Comparison of ENCODE assay signal across 1 cellular context in the genomic region with DNA sequence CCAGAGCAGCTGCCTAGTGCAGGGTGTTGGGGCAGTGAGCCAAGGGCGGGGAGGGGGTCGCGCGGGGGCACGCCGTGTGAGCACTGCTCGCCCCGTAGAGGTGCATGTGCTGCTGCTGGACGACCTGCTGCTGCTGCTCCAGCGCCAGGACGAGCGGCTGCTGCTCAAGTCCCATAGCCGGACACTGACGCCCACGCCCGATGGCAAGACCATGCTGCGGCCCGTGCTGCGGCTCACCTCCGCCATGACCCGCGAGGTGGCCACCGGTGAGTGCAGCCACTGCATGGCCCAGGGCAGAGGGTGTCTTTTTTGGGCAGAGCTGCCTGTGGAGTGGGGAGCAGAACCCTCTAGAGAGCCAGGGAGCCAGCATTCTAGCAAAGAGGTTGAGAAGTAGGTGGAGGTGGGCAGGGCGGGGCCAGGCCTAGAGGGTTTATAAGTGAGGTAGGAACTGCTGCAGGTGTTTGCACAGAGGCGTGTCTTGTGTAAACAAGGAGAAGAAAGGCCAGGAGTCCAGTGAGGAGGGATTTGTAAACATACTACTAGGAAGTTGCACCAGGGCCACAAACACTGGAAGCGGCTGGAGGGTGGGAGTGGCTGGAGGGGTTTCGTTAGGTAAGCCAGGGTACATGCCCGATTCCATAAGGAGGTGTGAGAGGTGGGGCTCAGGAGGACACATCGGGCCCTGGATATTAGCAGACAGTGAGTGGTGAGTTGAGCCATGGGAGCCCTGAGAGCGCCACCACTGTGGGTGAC.
TF ChIP-seq lines count a peak whose summit lies in the region.

No MANE protein-coding gene starts in this region.

TF ChIP-seq in HCT116, 20 proteins besides CTCF, POLR2A, EP300 and RAD21:
- TF ChIP-seq EZH2phosphoT487 (IDR thresholded peaks at IDR 0.05; ENCODE audit: borderline replicate concordance) (no peak), ZFX (IDR thresholded peaks at IDR 0.05) (no peak), YY1 (IDR thresholded peaks at IDR 0.05; ENCODE audit: extremely low read depth, insufficient replicate concordance, low read depth, low read length) (no peak), ZNF274 (IDR thresholded peaks at IDR 0.05; ENCODE audit: low read depth, low read length) (no peak), TCF7L2 (IDR thresholded peaks at IDR 0.05; ENCODE audit: borderline replicate concordance, extremely low read depth, insufficient read depth, insufficient read length) (no peak), JUND (IDR thresholded peaks at IDR 0.05) (no peak), SIN3A (IDR thresholded peaks at IDR 0.05; ENCODE audit: low read depth) (no peak), SP1 (IDR thresholded peaks at IDR 0.05; ENCODE audit: low read depth) (no peak), EZH2 (IDR thresholded peaks at IDR 0.05) (no peak), EGR1 (IDR thresholded peaks at IDR 0.05; ENCODE audit: low read depth) (no peak), POLR2AphosphoS5 (IDR thresholded peaks at IDR 0.05; ENCODE audit: low read depth, low read length) (no peak), CBX3 (IDR thresholded peaks at IDR 0.05; ENCODE audit: low read depth) (no peak), SRF (IDR thresholded peaks at IDR 0.05; ENCODE audit: low read depth) (no peak)
- TF ChIP-seq, protein P1, sequence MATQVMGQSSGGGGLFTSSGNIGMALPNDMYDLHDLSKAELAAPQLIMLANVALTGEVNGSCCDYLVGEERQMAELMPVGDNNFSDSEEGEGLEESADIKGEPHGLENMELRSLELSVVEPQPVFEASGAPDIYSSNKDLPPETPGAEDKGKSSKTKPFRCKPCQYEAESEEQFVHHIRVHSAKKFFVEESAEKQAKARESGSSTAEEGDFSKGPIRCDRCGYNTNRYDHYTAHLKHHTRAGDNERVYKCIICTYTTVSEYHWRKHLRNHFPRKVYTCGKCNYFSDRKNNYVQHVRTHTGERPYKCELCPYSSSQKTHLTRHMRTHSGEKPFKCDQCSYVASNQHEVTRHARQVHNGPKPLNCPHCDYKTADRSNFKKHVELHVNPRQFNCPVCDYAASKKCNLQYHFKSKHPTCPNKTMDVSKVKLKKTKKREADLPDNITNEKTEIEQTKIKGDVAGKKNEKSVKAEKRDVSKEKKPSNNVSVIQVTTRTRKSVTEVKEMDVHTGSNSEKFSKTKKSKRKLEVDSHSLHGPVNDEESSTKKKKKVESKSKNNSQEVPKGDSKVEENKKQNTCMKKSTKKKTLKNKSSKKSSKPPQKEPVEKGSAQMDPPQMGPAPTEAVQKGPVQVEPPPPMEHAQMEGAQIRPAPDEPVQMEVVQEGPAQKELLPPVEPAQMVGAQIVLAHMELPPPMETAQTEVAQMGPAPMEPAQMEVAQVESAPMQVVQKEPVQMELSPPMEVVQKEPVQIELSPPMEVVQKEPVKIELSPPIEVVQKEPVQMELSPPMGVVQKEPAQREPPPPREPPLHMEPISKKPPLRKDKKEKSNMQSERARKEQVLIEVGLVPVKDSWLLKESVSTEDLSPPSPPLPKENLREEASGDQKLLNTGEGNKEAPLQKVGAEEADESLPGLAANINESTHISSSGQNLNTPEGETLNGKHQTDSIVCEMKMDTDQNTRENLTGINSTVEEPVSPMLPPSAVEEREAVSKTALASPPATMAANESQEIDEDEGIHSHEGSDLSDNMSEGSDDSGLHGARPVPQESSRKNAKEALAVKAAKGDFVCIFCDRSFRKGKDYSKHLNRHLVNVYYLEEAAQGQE (IDR thresholded peaks at IDR 0.05; ENCODE audit: low read depth), result no peak
- TF ChIP-seq, protein P2, sequence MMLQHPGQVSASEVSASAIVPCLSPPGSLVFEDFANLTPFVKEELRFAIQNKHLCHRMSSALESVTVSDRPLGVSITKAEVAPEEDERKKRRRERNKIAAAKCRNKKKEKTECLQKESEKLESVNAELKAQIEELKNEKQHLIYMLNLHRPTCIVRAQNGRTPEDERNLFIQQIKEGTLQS (IDR thresholded peaks at IDR 0.05), result no peak
- TF ChIP-seq, protein P3, sequence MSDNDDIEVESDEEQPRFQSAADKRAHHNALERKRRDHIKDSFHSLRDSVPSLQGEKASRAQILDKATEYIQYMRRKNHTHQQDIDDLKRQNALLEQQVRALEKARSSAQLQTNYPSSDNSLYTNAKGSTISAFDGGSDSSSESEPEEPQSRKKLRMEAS (IDR thresholded peaks at IDR 0.05), result no peak
